8 cellular contexts compared by ENCODE assay signal in the genomic region with DNA sequence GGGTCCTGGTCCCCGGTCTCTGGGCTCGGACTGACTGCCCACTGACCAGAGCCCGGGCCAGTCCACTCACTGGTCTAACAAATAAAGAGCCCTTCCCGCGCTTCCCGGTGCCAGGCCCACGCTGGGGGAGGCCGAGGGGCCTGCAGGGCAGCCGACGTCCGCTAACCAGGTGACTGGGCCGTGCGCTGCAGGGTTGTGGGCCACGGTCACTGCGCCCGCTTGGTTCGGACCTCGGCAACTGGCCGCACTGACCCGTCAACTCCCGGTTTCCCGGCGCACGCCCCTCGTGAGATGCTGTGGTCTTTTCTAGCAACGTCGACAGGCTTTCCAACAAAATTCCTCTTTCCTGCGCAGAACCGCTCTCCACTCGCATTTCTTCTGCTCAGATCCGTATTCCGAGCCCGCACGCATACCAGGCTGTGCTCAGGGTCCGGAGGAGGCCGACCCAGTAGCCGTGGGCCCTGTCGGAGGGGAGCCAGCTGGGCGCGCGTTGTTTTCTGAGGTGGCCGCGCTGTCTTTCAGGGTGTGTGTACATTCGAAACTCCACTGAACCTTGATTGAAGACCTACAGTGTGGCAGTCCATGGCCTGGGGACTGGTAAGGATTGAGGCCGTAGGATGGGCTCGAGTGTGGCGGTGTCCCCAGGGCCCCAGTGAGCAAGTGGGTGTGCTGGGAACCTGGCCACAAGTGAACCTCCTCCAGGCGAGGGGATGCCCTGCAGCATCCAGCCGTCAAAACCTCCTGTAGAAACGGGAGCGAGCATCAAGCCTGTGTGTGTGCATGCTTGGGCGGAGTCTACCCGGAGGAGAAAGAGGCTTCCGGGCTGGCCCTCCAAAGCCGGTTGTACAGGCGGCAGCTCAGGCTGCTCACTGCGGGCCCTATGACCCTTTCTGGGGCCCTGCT. TPM values are rescaled to one million over a fixed set of nuclear protein-coding genes. Genes with fewer than 3 reads are reported as not detected.
DNase-seq lines count a peak whose midpoint lies in the region; ATAC-seq, FAIRE-seq and TF ChIP-seq lines count a peak whose summit lies in the region.

No MANE protein-coding gene starts in this region.

- H3K9me3 ChIP-seq in CD4-positive, CD25-positive, alpha-beta regulatory T cell (ENCODE audit: control insufficient read depth in 2 of 2, low read length in 2 of 2) = no peaks in the 10 kb centered on the region
- no peaks in the 10 kb centered on the region for H3K9me3 ChIP-seq in psoas muscle

- 55 to 59% (median 58%) methylated on average over 57 of the region's 57 CpGs for WGBS in psoas muscle, 3 donors

- peak overlapping the region; percentile 46 to 96 (median 73) for H3K27ac Mint-ChIP-seq in CD4-positive, CD25-positive, alpha-beta regulatory T cell

- intact Hi-C loops in psoas muscle (cut with DNase I) = loop anchor here (5.0 kb wide), 2 partner anchors 37 to 62 kb away; a partner anchor contains a TSS

- FAIRE-seq in frontal cortex (lab: Jason Lieb, UNC) = no peak

- peaks cover 20 to 51% (median 34%) of the 10 kb centered on the region in 4 donors for H3K4me1 Mint-ChIP-seq in CD4-positive, CD25-positive, alpha-beta regulatory T cell

- no peak overlapping the region for H3K4me3 ChIP-seq in CD4-positive, CD25-positive, alpha-beta regulatory T cell (ENCODE audit: low read depth, low read length)
- H3K4me3 ChIP-seq in psoas muscle = peak overlapping the region; percentile 72

- H3K4me3 Mint-ChIP-seq in CD4-positive, CD25-positive, alpha-beta regulatory T cell = peak overlapping the region; percentile 97 to 100 (median 99)

- peaks cover 9% of the 10 kb centered on the region for H3K36me3 Mint-ChIP-seq in CD4-positive, CD25-positive, alpha-beta regulatory T cell

- peaks cover 0 to 3% (median 0%) of the 10 kb centered on the region in 7 donors for H3K9me3 Mint-ChIP-seq in CD4-positive, CD25-positive, alpha-beta regulatory T cell

- no peaks in the 10 kb centered on the region for H3K36me3 ChIP-seq in CD4-positive, CD25-positive, alpha-beta regulatory T cell (ENCODE audit: control insufficient read depth, insufficient read depth, low read length)
- no peaks in the 10 kb centered on the region for H3K36me3 ChIP-seq in psoas muscle (ENCODE audit: insufficient read depth in 1 of 2, low read depth in 1 of 2)

- no peak for TF ChIP-seq CTCF in psoas muscle (IDR thresholded peaks at IDR 0.05)

- H3K4me1 ChIP-seq in CD4-positive, CD25-positive, alpha-beta regulatory T cell (ENCODE audit: control insufficient read depth, insufficient read depth, low read length, poor library complexity, severe bottlenecking) = peaks cover 48% of the 10 kb centered on the region
- H3K4me1 ChIP-seq in psoas muscle = peaks cover 35% of the 10 kb centered on the region

- ATAC-seq in CD4-positive, CD25-positive, alpha-beta regulatory T cell (ENCODE audit: low read depth in 2 of 2) = no peak
- no peak for ATAC-seq in psoas muscle
- ATAC-seq in HG02623 (IDR thresholded peaks at IDR 0.05; ENCODE audit: unreplicated experiment) = no peak
- ATAC-seq in GM18517 (IDR thresholded peaks at IDR 0.05; ENCODE audit: unreplicated experiment) = no peak

- DNase-seq in CD4-positive, CD25-positive, alpha-beta regulatory T cell = no peak
- peak; percentile 29 for DNase-seq in HT-29 (ENCODE audit: low spot score)
- peak; percentile 22 for DNase-seq in activated CD8-positive, alpha-beta memory T cell treated with anti-CD3 and anti-CD28 coated beads, Interleukin-2, amount 50 U/mL, for 4 hours
- peak; percentile 14 to 37 for DNase-seq in frontal cortex (ENCODE audit: low spot score in 2 of 2)
- DNase-seq in psoas muscle = peak in 1 of 2 donors; percentile 62
- DNase-seq in effector CD8-positive, alpha-beta T cell (lab: John Stamatoyannopoulos, UW) = no peak

- H3K27me3 Mint-ChIP-seq in CD4-positive, CD25-positive, alpha-beta regulatory T cell = no peaks in the 10 kb centered on the region

- H3K27ac ChIP-seq in CD4-positive, CD25-positive, alpha-beta regulatory T cell (ENCODE audit: insufficient read depth, low read length, poor library complexity, severe bottlenecking) = no peak overlapping the region
- peak overlapping the region; percentile 96 for H3K27ac ChIP-seq in psoas muscle

- H3K27me3 ChIP-seq in CD4-positive, CD25-positive, alpha-beta regulatory T cell (ENCODE audit: control insufficient read depth, insufficient read depth, low read length) = no peaks in the 10 kb centered on the region
- no peaks in the 10 kb centered on the region for H3K27me3 ChIP-seq in psoas muscle (ENCODE audit: insufficient read depth in 3 of 3, low read length in 2 of 3)

RNA-seq across cellular contexts. Expression of a gene that starts 0.9 kb away (rescaled TPM):
- total RNA-seq in CD4-positive, CD25-positive, alpha-beta regulatory T cell = 3.7 TPM
- under 1 TPM in 1 of 4 donors, not detected in 3; 0.81 TPM for polyA plus RNA-seq in CD4-positive, CD25-positive, alpha-beta regulatory T cell
- total RNA-seq in HT-29 (2014; rRNA removed; shearing (Covaris generic)) = 119 and 120 TPM in 2 replicates
- total RNA-seq in frontal cortex (39.9 TPM), psoas muscle (10 to 100 TPM in 2 of 4 donors, 1 to 10 TPM in 2; 6.8 to 13.7 (median 10.4) TPM)
- polyA plus RNA-seq in psoas muscle = 10 to 100 TPM in 2 of 3 donors, 1 to 10 TPM in 1; 8.8 to 10.5 (median 10.3) TPM

RNA-seq across cellular contexts. Expression of a gene that starts 1.9 kb away (rescaled TPM):
- 4.5 TPM for total RNA-seq in CD4-positive, CD25-positive, alpha-beta regulatory T cell
- 10 to 100 TPM; 19.2 to 27.9 (median 23.0) TPM for polyA plus RNA-seq in CD4-positive, CD25-positive, alpha-beta regulatory T cell
- 15.3 and 38.3 TPM in 2 replicates for total RNA-seq in HT-29 (2014; rRNA removed; shearing (Covaris generic))
- total RNA-seq in frontal cortex (2.0 TPM), psoas muscle (10 to 100 TPM; 29.5 to 32.7 (median 31.0) TPM)
- polyA plus RNA-seq in psoas muscle = 10 to 100 TPM; 34.4 to 95.4 (median 67.9) TPM

RNA-seq across cellular contexts. Expression of a gene that starts 39.4 kb away (rescaled TPM):
- total RNA-seq in CD4-positive, CD25-positive, alpha-beta regulatory T cell = 0.42 TPM
- not detected for polyA plus RNA-seq in CD4-positive, CD25-positive, alpha-beta regulatory T cell
- total RNA-seq in HT-29 (2014; rRNA removed; shearing (Covaris generic)) = 0.03 TPM in 1 of 2 replicates, not detected in the other
- total RNA-seq in frontal cortex (13.9 TPM), psoas muscle (10 to 100 TPM; 29.0 to 47.5 (median 41.9) TPM)
- polyA plus RNA-seq in psoas muscle = 10 to 100 TPM; 15.9 to 27.4 (median 22.5) TPM

Comparison
In these comparisons a context has a peak if more than half of its experiments do, and no peak if none do; other contexts are left out.
1. DNase-seq: peak in HT-29 (single experiment), activated CD8-positive, alpha-beta memory T cell treated with anti-CD3 and anti-CD28 coated beads, Interleukin-2, amount 50 U/mL, for 4 hours (single experiment) and frontal cortex (2 of 2); none in CD4-positive, CD25-positive, alpha-beta regulatory T cell (0 of 3) and effector CD8-positive, alpha-beta T cell (single experiment).
2. RNA of a gene that starts 39.4 kb away (total RNA-seq): 29.0 to 47.5 TPM in psoas muscle and 13.9 TPM in frontal cortex (single experiment); 0.42 TPM in CD4-positive, CD25-positive, alpha-beta regulatory T cell (single experiment) and 0.03 TPM in HT-29; every median in the first group is over 10 times any median in the second.